ENCODE assay signal across 26 cellular contexts in genomic region chr6:30444451-30444742, GRCh38.
"Had no signal": no experiment of that assay in that cellular context is flagged by ENCODE, and none has a peak within 500 bp of the region (broad histone marks: within the 10 kb centered on the region; RNA-seq: fewer than 3 reads in every experiment).

No MANE protein-coding gene starts in this region.

- H3K27me3 ChIP-seq: ovary had no signal

- H3K4me1 Mint-ChIP-seq: neural crest cell had no signal

- H3K4me1 ChIP-seq: adrenal gland, psoas muscle had no signal

- H3K9me3 ChIP-seq: adrenal gland, esophagus muscularis mucosa, ovary, psoas muscle, vagina had no signal

- H3K36me3 Mint-ChIP-seq: activated naive CD4-positive, alpha-beta T cell treated with anti-CD3 and anti-CD28 coated beads, Interleukin-2, amount 50 U/mL, for 72 hours; immature natural killer cell; memory B cell had no signal

- H3K4me3 ChIP-seq: adrenal gland, cardiac muscle cell, esophagus muscularis mucosa, ovary, psoas muscle, skin epidermis, vagina had no signal

- H3K9me3 Mint-ChIP-seq: activated B cell treated with CpG ODN at 0.5 μM for 24 hours; activated CD4-positive, alpha-beta T cell treated with anti-CD3 and anti-CD28 coated beads, Interleukin-2, amount 10 ng/mL, durations not matched to agents 24 days and 14 days; activated naive CD4-positive, alpha-beta T cell treated with anti-CD3 and anti-CD28 coated beads, Interleukin-2, amount 50 U/mL, for 72 hours; activated T-cell treated with anti-CD3 and anti-CD28 coated beads, Interleukin-2, amount 50 U/mL, for 24 hours; dendritic cell treated with granulocyte-macrophage colony-stimulating factor and Interleukin-4, amounts not matched to agents 40 ng/mL and 50 ng/mL, for 4 days; immature natural killer cell; memory B cell; neural crest cell; stimulated activated naive CD8-positive, alpha-beta T cell treated with anti-CD3 and anti-CD28 coated beads, Interleukin-15, Interleukin-2, amounts not matched to agents 100 ng/mL and 50 ng/mL, for 24 hours; T-helper 2 cell treated with Interferon-gamma antibody and Interleukin-4, amounts not matched to agents 5 μg/mL and 100 μg/mL, for 36 hours had no signal

- H3K36me3 ChIP-seq: adrenal gland, cardiac muscle cell, esophagus muscularis mucosa, ovary, vagina had no signal

- H3K27ac ChIP-seq: adrenal gland, cardiac muscle cell, esophagus muscularis mucosa, ovary, psoas muscle, skin epidermis, vagina had no signal

- DNase-seq: activated B cell treated with CpG ODN at 0.5 μM for 24 hours; activated CD4-positive, alpha-beta T cell treated with anti-CD3 and anti-CD28 coated beads, Interleukin-2, amount 10 ng/mL, durations not matched to agents 24 days and 14 days; activated CD8-positive, alpha-beta T cell treated with anti-CD3 and anti-CD28 coated beads, Interleukin-2, amount 10 ng/mL, durations not matched to agents 7 days and 5 days; activated effector memory CD4-positive, alpha-beta T cell treated with Interleukin-2 at 50 U/mL for 16 hours; activated T-cell treated with anti-CD3 and anti-CD28 coated beads, Interleukin-2, amount 50 U/mL, for 24 hours; effector memory CD4-positive, alpha-beta T cell; hippocampal formation; immature natural killer cell; left ventricle myocardium superior; ovary; right cardiac atrium; stimulated activated CD4-positive, alpha-beta T cell treated with anti-CD3 and anti-CD28 coated beads, Interleukin-15, amount 100 ng/mL, for 24 hours; stimulated activated CD4-positive, alpha-beta T cell treated with anti-CD3 and anti-CD28 coated beads, Interleukin-2, amount 100 ng/mL, for 48 hours; trophoblast cell had no signal

- H3K27ac Mint-ChIP-seq: activated B cell treated with CpG ODN at 0.5 μM for 24 hours; activated CD4-positive, alpha-beta T cell treated with anti-CD3 and anti-CD28 coated beads, Interleukin-2, amount 10 ng/mL, durations not matched to agents 24 days and 14 days; activated CD8-positive, alpha-beta T cell treated with anti-CD3 and anti-CD28 coated beads, Interleukin-2, amount 10 ng/mL, durations not matched to agents 7 days and 5 days; activated T-cell treated with anti-CD3 and anti-CD28 coated beads, Interleukin-2, amount 50 U/mL, for 24 hours; dendritic cell treated with granulocyte-macrophage colony-stimulating factor and Interleukin-4, amounts not matched to agents 40 ng/mL and 50 ng/mL, for 4 days; immature natural killer cell; memory B cell; stimulated activated naive CD8-positive, alpha-beta T cell treated with anti-CD3 and anti-CD28 coated beads, Interleukin-15, Interleukin-2, amounts not matched to agents 100 ng/mL and 50 ng/mL, for 24 hours; T-helper 2 cell treated with Interferon-gamma antibody and Interleukin-4, amounts not matched to agents 5 μg/mL and 100 μg/mL, for 36 hours had no signal

- H3K4me3 Mint-ChIP-seq: activated B cell treated with CpG ODN at 0.5 μM for 24 hours; activated CD4-positive, alpha-beta T cell treated with anti-CD3 and anti-CD28 coated beads, Interleukin-2, amount 10 ng/mL, durations not matched to agents 24 days and 14 days; activated CD8-positive, alpha-beta T cell treated with anti-CD3 and anti-CD28 coated beads, Interleukin-2, amount 10 ng/mL, durations not matched to agents 7 days and 5 days; activated T-cell treated with anti-CD3 and anti-CD28 coated beads, Interleukin-2, amount 50 U/mL, for 24 hours; dendritic cell treated with granulocyte-macrophage colony-stimulating factor and Interleukin-4, amounts not matched to agents 40 ng/mL and 50 ng/mL, for 4 days; immature natural killer cell; memory B cell; neural crest cell; stimulated activated naive CD8-positive, alpha-beta T cell treated with anti-CD3 and anti-CD28 coated beads, Interleukin-15, Interleukin-2, amounts not matched to agents 100 ng/mL and 50 ng/mL, for 24 hours; T-helper 2 cell treated with Interferon-gamma antibody and Interleukin-4, amounts not matched to agents 5 μg/mL and 100 μg/mL, for 36 hours had no signal

- ATAC-seq: activated CD8-positive, alpha-beta T cell treated with anti-CD3 and anti-CD28 coated beads, Interleukin-2, amount 10 ng/mL, durations not matched to agents 7 days and 5 days; left ventricle myocardium superior; psoas muscle had no signal
